ENCODE assay signal across 8 cellular contexts in genomic region chr9:127423591-127423933, GRCh38. TPM values are rescaled to one million over a fixed set of nuclear protein-coding genes. Genes with fewer than 3 reads are reported as not detected.
A peak's percentile ranks its signal among the peaks of the same experiment; 100 is the strongest.
DNase-seq lines count a peak whose midpoint lies in the region; ATAC-seq lines count a peak whose summit lies in the region.

No MANE protein-coding gene starts in this region.

- no peaks in the 10 kb centered on the region for H3K27me3 ChIP-seq in BLaER1 treated with 17β-estradiol and CSF1 and Interleukin-3, amounts not matched to agents 10 nM and 100 nM
- H3K27me3 ChIP-seq in duodenal mucosa (ENCODE audit: control insufficient read depth in 1 of 2, insufficient read depth in 2 of 2, low read length in 2 of 2): no peaks in the 10 kb centered on the region

- no peaks in the 10 kb centered on the region for H3K9me3 ChIP-seq in BLaER1 treated with 17β-estradiol and CSF1 and Interleukin-3, amounts not matched to agents 10 nM and 100 nM (replicated peaks in 1 of 11)
- H3K9me3 ChIP-seq in duodenal mucosa (ENCODE audit: control insufficient read depth in 1 of 2, low read length in 2 of 2): no peaks in the 10 kb centered on the region

- H3K4me3 Mint-ChIP-seq in natural killer cell treated with Interleukin-12 subunit alpha and Interleukin-12 subunit beta and Interleukin-15 and Interleukin-18, amount 100 ng/mL, for 72 hours: peak overlapping the region; percentile 99

- peaks cover 38 to 70% (median 40%) of the 10 kb centered on the region in 10 experiments for H3K4me1 ChIP-seq in BLaER1 treated with 17β-estradiol and CSF1 and Interleukin-3, amounts not matched to agents 10 nM and 100 nM
- H3K4me1 ChIP-seq in duodenal mucosa (ENCODE audit: control insufficient read depth in 1 of 2, insufficient read depth in 2 of 2, low read length in 2 of 2): peaks cover 25 to 32% of the 10 kb centered on the region in 2 donors

- ATAC-seq in natural killer cell treated with Interleukin-12 subunit alpha and Interleukin-12 subunit beta and Interleukin-15 and Interleukin-18, amount 100 ng/mL, for 72 hours: no peak

- H3K4me2 ChIP-seq in BLaER1 treated with 17β-estradiol and CSF1 and Interleukin-3, amounts not matched to agents 10 nM and 100 nM: peak overlapping the region; percentile 87 to 99 (median 97)

- peak overlapping the region; percentile 83 to 91 (median 89) for H3K9ac ChIP-seq in BLaER1 treated with 17β-estradiol and CSF1 and Interleukin-3, amounts not matched to agents 10 nM and 100 nM
- H3K9ac ChIP-seq in duodenal mucosa (ENCODE audit: low read depth in 1 of 2, low read length in 2 of 2): peak overlapping the region; percentile 76 to 88

- peak overlapping the region; percentile 76 to 90 (median 84) for H3K27ac ChIP-seq in BLaER1 treated with 17β-estradiol and CSF1 and Interleukin-3, amounts not matched to agents 10 nM and 100 nM
- H3K27ac ChIP-seq in duodenal mucosa (ENCODE audit: low read depth, low read length): peak overlapping the region; percentile 79

- H3K36me3 ChIP-seq in BLaER1 treated with 17β-estradiol and CSF1 and Interleukin-3, amounts not matched to agents 10 nM and 100 nM: peaks cover 4 to 25% (median 13%) of the 10 kb centered on the region in 11 experiments; a peak in 21 of 22 replicates
- peaks cover 0 to 4% of the 10 kb centered on the region in 2 donors for H3K36me3 ChIP-seq in duodenal mucosa (ENCODE audit: control insufficient read depth in 1 of 2, insufficient read depth in 2 of 2, low read length in 2 of 2)

- peaks cover 7% of the 10 kb centered on the region for H3K36me3 Mint-ChIP-seq in natural killer cell treated with Interleukin-12 subunit alpha and Interleukin-12 subunit beta and Interleukin-15 and Interleukin-18, amount 100 ng/mL, for 72 hours

- H3K4me1 Mint-ChIP-seq in natural killer cell treated with Interleukin-12 subunit alpha and Interleukin-12 subunit beta and Interleukin-15 and Interleukin-18, amount 100 ng/mL, for 72 hours (ENCODE audit: low read depth in 2 of 2): peaks cover 48 to 56% of the 10 kb centered on the region in 2 donors

- no peak for DNase-seq in Jurkat, Clone E6-1 (ENCODE audit: low read depth, low spot score)
- no peak for DNase-seq in natural killer cell treated with Interleukin-12 subunit alpha and Interleukin-12 subunit beta and Interleukin-15 and Interleukin-18, amount 100 ng/mL, for 72 hours (ENCODE audit: low spot score)
- DNase-seq in COR-L47 (lab: John Stamatoyannopoulos, UW): no peak
- no peak for DNase-seq in HT-29 (ENCODE audit: low spot score)
- DNase-seq in activated CD4-positive, CD25-positive, alpha-beta regulatory T cell treated with anti-CD3 and anti-CD28 coated beads, Interleukin-2, amount 50 U/mL, for 72 hours: no peak
- DNase-seq in ecto neural progenitor cell (ENCODE audit: low spot score): no peak

- peak overlapping the region; percentile 79 to 93 (median 87) for H3K4me3 ChIP-seq in BLaER1 treated with 17β-estradiol and CSF1 and Interleukin-3, amounts not matched to agents 10 nM and 100 nM
- H3K4me3 ChIP-seq in Jurkat, Clone E6-1 (ENCODE audit: low read length): peak overlapping the region; percentile 94
- H3K4me3 ChIP-seq in duodenal mucosa (ENCODE audit: low read depth in 1 of 2, low read length in 2 of 2): peak overlapping the region; percentile 93 to 95

- H4K20me1 ChIP-seq in BLaER1 treated with 17β-estradiol and CSF1 and Interleukin-3, amounts not matched to agents 10 nM and 100 nM: peaks cover 5 to 42% (median 21%) of the 10 kb centered on the region in 11 experiments; a peak in 13 of 22 replicates

- peak overlapping the region; percentile 93 to 99 for H3K27ac Mint-ChIP-seq in natural killer cell treated with Interleukin-12 subunit alpha and Interleukin-12 subunit beta and Interleukin-15 and Interleukin-18, amount 100 ng/mL, for 72 hours

- H3K27me3 Mint-ChIP-seq in natural killer cell treated with Interleukin-12 subunit alpha and Interleukin-12 subunit beta and Interleukin-15 and Interleukin-18, amount 100 ng/mL, for 72 hours: no peaks in the 10 kb centered on the region

- H3K9me3 Mint-ChIP-seq in natural killer cell treated with Interleukin-12 subunit alpha and Interleukin-12 subunit beta and Interleukin-15 and Interleukin-18, amount 100 ng/mL, for 72 hours: no peaks in the 10 kb centered on the region

RNA-seq across cellular contexts. Expression of gene ZNF79, which starts 0.6 kb away (rescaled TPM):
- polyA plus RNA-seq in Jurkat, Clone E6-1 (2012; ENCODE audit: insufficient read depth, insufficient read length): 4.9 TPM
- total RNA-seq in natural killer cell treated with Interleukin-12 subunit alpha and Interleukin-12 subunit beta and Interleukin-15 and Interleukin-18, amount 100 ng/mL, for 72 hours: 10 to 100 TPM; 14.4 to 16.3 TPM
- 5.6 and 9.3 TPM in 2 replicates for total RNA-seq in HT-29 (2014; rRNA removed; shearing (Covaris generic))

RNA-seq across cellular contexts. Expression of gene SLC2A8, which starts 26.6 kb away (rescaled TPM):
- 10.6 TPM for polyA plus RNA-seq in Jurkat, Clone E6-1 (2012; ENCODE audit: insufficient read depth, insufficient read length)
- 10 to 100 TPM in 1 of 2 donors, 1 to 10 TPM in 1; 8.8 to 16.5 TPM for total RNA-seq in natural killer cell treated with Interleukin-12 subunit alpha and Interleukin-12 subunit beta and Interleukin-15 and Interleukin-18, amount 100 ng/mL, for 72 hours
- 36.2 and 37.5 TPM in 2 replicates for total RNA-seq in HT-29 (2014; rRNA removed; shearing (Covaris generic))

RNA-seq across cellular contexts. Expression of gene RPL12, which starts 27.6 kb away (rescaled TPM):
- 1,946 TPM for polyA plus RNA-seq in Jurkat, Clone E6-1 (2012; ENCODE audit: insufficient read depth, insufficient read length)
- total RNA-seq in natural killer cell treated with Interleukin-12 subunit alpha and Interleukin-12 subunit beta and Interleukin-15 and Interleukin-18, amount 100 ng/mL, for 72 hours: 1,000 to 10,000 TPM in 1 of 2 donors, 100 to 1,000 TPM in 1; 698 to 1,282 TPM
- total RNA-seq in HT-29 (2014; rRNA removed; shearing (Covaris generic)): 1,249 and 1,284 TPM in 2 replicates

RNA-seq across cellular contexts. Expression of gene LRSAM1, which starts 27.7 kb away (rescaled TPM):
- polyA plus RNA-seq in Jurkat, Clone E6-1 (2012; ENCODE audit: insufficient read depth, insufficient read length): 15.6 TPM
- total RNA-seq in natural killer cell treated with Interleukin-12 subunit alpha and Interleukin-12 subunit beta and Interleukin-15 and Interleukin-18, amount 100 ng/mL, for 72 hours: 10 to 100 TPM; 17.5 to 34.4 TPM
- 14.9 and 20.6 TPM in 2 replicates for total RNA-seq in HT-29 (2014; rRNA removed; shearing (Covaris generic))
